1 cellular context compared by ENCODE assay signal in the genomic region with DNA sequence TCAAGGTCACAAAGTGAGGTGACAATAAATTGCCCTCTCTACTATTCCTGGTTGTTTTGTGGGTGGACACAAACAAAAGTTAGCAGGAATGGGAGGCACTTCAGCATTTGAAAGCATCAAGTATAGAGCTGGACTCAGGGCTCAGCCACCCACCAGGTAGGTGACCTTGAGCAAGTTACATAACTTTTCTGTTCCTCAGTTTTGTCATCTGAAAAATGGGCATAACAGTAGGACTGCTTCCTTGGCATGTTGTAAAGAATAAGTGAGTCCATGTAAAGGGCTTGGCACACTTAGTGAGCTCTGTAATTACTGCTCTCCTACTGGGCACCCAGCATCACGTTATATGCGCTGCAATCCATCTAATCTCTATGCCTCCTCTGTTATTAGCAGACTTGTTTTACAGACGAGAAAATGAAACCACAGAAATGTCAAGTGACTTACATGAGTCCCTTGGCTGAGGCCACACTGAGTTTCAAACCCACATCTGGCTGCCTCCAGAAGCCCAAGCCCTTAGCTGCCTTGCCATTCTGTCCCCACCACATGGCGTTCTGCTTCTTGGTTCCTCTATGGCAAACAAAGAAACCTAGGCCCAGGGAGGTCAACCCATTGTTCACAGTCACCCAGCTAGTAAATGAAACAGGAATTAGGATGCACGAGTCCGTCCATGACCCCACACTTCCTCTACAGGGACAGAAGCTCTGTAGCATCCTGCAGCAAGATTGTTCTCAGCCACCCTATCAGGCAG.
TF ChIP-seq lines count a peak whose summit lies in the region.

No MANE protein-coding gene starts in this region.

TF ChIP-seq in SK-N-SH treated with all-trans-retinoic acid at 6 μM for 48 hours, 23 proteins besides CTCF, POLR2A, EP300 and RAD21 (continued from another document):
- TF ChIP-seq, protein P1, sequence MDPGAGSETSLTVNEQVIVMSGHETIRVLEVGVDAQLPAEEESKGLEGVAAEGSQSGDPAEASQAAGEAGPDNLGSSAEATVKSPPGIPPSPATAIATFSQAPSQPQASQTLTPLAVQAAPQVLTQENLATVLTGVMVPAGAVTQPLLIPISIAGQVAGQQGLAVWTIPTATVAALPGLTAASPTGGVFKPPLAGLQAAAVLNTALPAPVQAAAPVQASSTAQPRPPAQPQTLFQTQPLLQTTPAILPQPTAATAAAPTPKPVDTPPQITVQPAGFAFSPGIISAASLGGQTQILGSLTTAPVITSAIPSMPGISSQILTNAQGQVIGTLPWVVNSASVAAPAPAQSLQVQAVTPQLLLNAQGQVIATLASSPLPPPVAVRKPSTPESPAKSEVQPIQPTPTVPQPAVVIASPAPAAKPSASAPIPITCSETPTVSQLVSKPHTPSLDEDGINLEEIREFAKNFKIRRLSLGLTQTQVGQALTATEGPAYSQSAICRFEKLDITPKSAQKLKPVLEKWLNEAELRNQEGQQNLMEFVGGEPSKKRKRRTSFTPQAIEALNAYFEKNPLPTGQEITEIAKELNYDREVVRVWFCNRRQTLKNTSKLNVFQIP (CRISPR knock-in tag; IDR thresholded peaks at IDR 0.05; ENCODE audit: borderline replicate concordance, low read depth), result no peak
- no peak for TF ChIP-seq SNAI2 (CRISPR knock-in tag; IDR thresholded peaks at IDR 0.05)
- TF ChIP-seq TOX (CRISPR knock-in tag; IDR thresholded peaks at IDR 0.05; ENCODE audit: borderline replicate concordance), result no peak
- TF ChIP-seq ZNF8 (CRISPR knock-in tag; IDR thresholded peaks at IDR 0.05), result no peak
- TF ChIP-seq, protein P2, sequence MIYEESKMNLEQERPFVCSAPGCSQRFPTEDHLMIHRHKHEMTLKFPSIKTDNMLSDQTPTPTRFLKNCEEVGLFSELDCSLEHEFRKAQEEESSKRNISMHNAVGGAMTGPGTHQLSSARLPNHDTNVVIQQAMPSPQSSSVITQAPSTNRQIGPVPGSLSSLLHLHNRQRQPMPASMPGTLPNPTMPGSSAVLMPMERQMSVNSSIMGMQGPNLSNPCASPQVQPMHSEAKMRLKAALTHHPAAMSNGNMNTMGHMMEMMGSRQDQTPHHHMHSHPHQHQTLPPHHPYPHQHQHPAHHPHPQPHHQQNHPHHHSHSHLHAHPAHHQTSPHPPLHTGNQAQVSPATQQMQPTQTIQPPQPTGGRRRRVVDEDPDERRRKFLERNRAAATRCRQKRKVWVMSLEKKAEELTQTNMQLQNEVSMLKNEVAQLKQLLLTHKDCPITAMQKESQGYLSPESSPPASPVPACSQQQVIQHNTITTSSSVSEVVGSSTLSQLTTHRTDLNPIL (CRISPR knock-in tag; IDR thresholded peaks at IDR 0.05; ENCODE audit: low read depth), result no peak
- TF ChIP-seq GLIS3 (CRISPR knock-in tag; IDR thresholded peaks at IDR 0.05), result no peak
